In genomic region chr7:127831312-127832212, GRCh38 we compare ENCODE assay signal across 1 cellular context.
TF ChIP-seq lines count a peak whose summit lies in the region.

No MANE protein-coding gene starts in this region.

TF ChIP-seq in SK-N-SH, 30 proteins besides CTCF, POLR2A, EP300 and RAD21 (continued from another document):
- TF ChIP-seq, protein P1, sequence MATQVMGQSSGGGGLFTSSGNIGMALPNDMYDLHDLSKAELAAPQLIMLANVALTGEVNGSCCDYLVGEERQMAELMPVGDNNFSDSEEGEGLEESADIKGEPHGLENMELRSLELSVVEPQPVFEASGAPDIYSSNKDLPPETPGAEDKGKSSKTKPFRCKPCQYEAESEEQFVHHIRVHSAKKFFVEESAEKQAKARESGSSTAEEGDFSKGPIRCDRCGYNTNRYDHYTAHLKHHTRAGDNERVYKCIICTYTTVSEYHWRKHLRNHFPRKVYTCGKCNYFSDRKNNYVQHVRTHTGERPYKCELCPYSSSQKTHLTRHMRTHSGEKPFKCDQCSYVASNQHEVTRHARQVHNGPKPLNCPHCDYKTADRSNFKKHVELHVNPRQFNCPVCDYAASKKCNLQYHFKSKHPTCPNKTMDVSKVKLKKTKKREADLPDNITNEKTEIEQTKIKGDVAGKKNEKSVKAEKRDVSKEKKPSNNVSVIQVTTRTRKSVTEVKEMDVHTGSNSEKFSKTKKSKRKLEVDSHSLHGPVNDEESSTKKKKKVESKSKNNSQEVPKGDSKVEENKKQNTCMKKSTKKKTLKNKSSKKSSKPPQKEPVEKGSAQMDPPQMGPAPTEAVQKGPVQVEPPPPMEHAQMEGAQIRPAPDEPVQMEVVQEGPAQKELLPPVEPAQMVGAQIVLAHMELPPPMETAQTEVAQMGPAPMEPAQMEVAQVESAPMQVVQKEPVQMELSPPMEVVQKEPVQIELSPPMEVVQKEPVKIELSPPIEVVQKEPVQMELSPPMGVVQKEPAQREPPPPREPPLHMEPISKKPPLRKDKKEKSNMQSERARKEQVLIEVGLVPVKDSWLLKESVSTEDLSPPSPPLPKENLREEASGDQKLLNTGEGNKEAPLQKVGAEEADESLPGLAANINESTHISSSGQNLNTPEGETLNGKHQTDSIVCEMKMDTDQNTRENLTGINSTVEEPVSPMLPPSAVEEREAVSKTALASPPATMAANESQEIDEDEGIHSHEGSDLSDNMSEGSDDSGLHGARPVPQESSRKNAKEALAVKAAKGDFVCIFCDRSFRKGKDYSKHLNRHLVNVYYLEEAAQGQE (IDR thresholded peaks at IDR 0.05; ENCODE audit: low read depth, low read length) = no peak
- TF ChIP-seq ELF1 (IDR thresholded peaks at IDR 0.05) (no peak), IRF3 (IDR thresholded peaks at IDR 0.05; ENCODE audit: low read depth, low read length) (no peak), RXRA (IDR thresholded peaks at IDR 0.05; ENCODE audit: borderline replicate concordance, low read depth) (no peak), USF1 (IDR thresholded peaks at IDR 0.05; ENCODE audit: borderline replicate concordance, low read depth) (no peak), FOXM1 (IDR thresholded peaks at IDR 0.05; ENCODE audit: low read depth) (no peak), EZH2phosphoT487 (IDR thresholded peaks at IDR 0.05; ENCODE audit: borderline replicate concordance, low read depth) (no peak), RCOR1 (IDR thresholded peaks at IDR 0.05; ENCODE audit: low read length) (peak; percentile 73), USF2 (IDR thresholded peaks at IDR 0.05; ENCODE audit: borderline replicate concordance, low read depth, low read length) (no peak), NRF1 (IDR thresholded peaks at IDR 0.05; ENCODE audit: low read depth, low read length) (no peak), CHD2 (IDR thresholded peaks at IDR 0.05; ENCODE audit: low read length, partially characterized antibody) (peak; percentile 53), JUND (IDR thresholded peaks at IDR 0.05) (no peak), NFIC (IDR thresholded peaks at IDR 0.05; ENCODE audit: borderline replicate concordance) (no peak), TCF12 (IDR thresholded peaks at IDR 0.05) (no peak), TEAD4 (IDR thresholded peaks at IDR 0.05; ENCODE audit: borderline replicate concordance, insufficient read depth) (no peak), FOSL2 (IDR thresholded peaks at IDR 0.05; ENCODE audit: borderline replicate concordance, low read depth) (no peak), POLR2AphosphoS5 (IDR thresholded peaks at IDR 0.05; ENCODE audit: low read depth, low read length) (no peak), FOXJ3 (CRISPR knock-in tag; IDR thresholded peaks at IDR 0.05) (peak; percentile 62; the same call in 1 of the 2 replicates), YY1 (IDR thresholded peaks at IDR 0.05; ENCODE audit: low read depth) (no peak), GATA2 (CRISPR knock-in tag; IDR thresholded peaks at IDR 0.05) (peak; percentile 94)
- TF ChIP-seq, protein P2, sequence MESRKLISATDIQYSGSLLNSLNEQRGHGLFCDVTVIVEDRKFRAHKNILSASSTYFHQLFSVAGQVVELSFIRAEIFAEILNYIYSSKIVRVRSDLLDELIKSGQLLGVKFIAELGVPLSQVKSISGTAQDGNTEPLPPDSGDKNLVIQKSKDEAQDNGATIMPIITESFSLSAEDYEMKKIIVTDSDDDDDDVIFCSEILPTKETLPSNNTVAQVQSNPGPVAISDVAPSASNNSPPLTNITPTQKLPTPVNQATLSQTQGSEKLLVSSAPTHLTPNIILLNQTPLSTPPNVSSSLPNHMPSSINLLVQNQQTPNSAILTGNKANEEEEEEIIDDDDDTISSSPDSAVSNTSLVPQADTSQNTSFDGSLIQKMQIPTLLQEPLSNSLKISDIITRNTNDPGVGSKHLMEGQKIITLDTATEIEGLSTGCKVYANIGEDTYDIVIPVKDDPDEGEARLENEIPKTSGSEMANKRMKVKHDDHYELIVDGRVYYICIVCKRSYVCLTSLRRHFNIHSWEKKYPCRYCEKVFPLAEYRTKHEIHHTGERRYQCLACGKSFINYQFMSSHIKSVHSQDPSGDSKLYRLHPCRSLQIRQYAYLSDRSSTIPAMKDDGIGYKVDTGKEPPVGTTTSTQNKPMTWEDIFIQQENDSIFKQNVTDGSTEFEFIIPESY (IDR thresholded peaks at IDR 0.05; ENCODE audit: borderline replicate concordance, low read depth) = no peak
- TF ChIP-seq, protein P3, sequence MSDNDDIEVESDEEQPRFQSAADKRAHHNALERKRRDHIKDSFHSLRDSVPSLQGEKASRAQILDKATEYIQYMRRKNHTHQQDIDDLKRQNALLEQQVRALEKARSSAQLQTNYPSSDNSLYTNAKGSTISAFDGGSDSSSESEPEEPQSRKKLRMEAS (IDR thresholded peaks at IDR 0.05; ENCODE audit: low read depth) = no peak
- TF ChIP-seq, protein P4, sequence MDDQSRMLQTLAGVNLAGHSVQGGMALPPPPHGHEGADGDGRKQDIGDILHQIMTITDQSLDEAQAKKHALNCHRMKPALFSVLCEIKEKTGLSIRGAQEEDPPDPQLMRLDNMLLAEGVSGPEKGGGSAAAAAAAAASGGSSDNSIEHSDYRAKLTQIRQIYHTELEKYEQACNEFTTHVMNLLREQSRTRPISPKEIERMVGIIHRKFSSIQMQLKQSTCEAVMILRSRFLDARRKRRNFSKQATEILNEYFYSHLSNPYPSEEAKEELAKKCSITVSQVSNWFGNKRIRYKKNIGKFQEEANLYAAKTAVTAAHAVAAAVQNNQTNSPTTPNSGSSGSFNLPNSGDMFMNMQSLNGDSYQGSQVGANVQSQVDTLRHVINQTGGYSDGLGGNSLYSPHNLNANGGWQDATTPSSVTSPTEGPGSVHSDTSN (IDR thresholded peaks at IDR 0.05) = no peak
